In genomic region chr18:69727912-69728572, GRCh38 we compare ENCODE assay signal across 17 cellular contexts.
DNase-seq lines count a peak whose midpoint lies in the region; ATAC-seq and TF ChIP-seq lines count a peak whose summit lies in the region.
"Had no signal": no experiment of that assay in that cellular context is flagged by ENCODE, and none has a peak within 500 bp of the region (broad histone marks: within the 10 kb centered on the region; RNA-seq: fewer than 3 reads in every experiment).

No MANE protein-coding gene starts in this region.

- POLR2A ChIA-PET in activated CD4-positive, alpha-beta T cell treated with anti-CD3 and anti-CD28 coated beads for 36 hours (lab: Charles Lee), result no interaction called here
- POLR2A ChIA-PET in GM10248 (lab: Yijun Ruan, JAX), result no interaction called here

- no peaks in the 10 kb centered on the region for H3K36me3 Mint-ChIP-seq in activated CD4-positive, alpha-beta T cell treated with anti-CD3 and anti-CD28 coated beads for 36 hours (ENCODE audit: low read depth)

- peaks cover 13% of the 10 kb centered on the region for H3K4me1 Mint-ChIP-seq in activated CD4-positive, alpha-beta T cell treated with anti-CD3 and anti-CD28 coated beads for 36 hours

- peak; percentile 36 for ATAC-seq in activated CD4-positive, alpha-beta T cell treated with anti-CD3 and anti-CD28 coated beads for 36 hours
- ATAC-seq in SK-N-SH treated with all-trans-retinoic acid at 6 μM for 48 hours, result peak; percentile 73
- ATAC-seq in HG02588 (IDR thresholded peaks at IDR 0.05; ENCODE audit: unreplicated experiment), result no peak
- ATAC-seq: Right ventricle myocardium inferior had no signal

- TF ChIP-seq CTCF in GM10248 (IDR thresholded peaks at IDR 0.05; ENCODE audit: control extremely low read depth, extremely low read depth, low read depth, missing control alignments), result no peak

- no peak overlapping the region for H3K27ac Mint-ChIP-seq in activated CD4-positive, alpha-beta T cell treated with anti-CD3 and anti-CD28 coated beads for 36 hours

- H3K9me3 Mint-ChIP-seq in activated CD4-positive, alpha-beta T cell treated with anti-CD3 and anti-CD28 coated beads for 36 hours (ENCODE audit: low read depth), result no peaks in the 10 kb centered on the region
- H3K9me3 Mint-ChIP-seq: H9 had no signal

- CTCF ChIA-PET in activated CD4-positive, alpha-beta T cell treated with anti-CD3 and anti-CD28 coated beads for 36 hours (lab: Charles Lee), result interaction anchor here (0.6 kb wide), 2 partner anchors 51 to 273 kb away, joined by 3 to 4 read pairs; no protein-coding TSS in a partner anchor
- CTCF ChIA-PET in GM10248 (lab: Yijun Ruan, JAX), result interaction anchor here (1.2 to 1.4 kb wide), 2 partner anchors 10 to 18 kb away, joined by 3 read pairs; no protein-coding TSS in a partner anchor

- H3K4me3 Mint-ChIP-seq in activated CD4-positive, alpha-beta T cell treated with anti-CD3 and anti-CD28 coated beads for 36 hours, result no peak overlapping the region
- H3K4me3 Mint-ChIP-seq: H9 had no signal

- no peak for DNase-seq in activated CD4-positive, alpha-beta T cell treated with anti-CD3 and anti-CD28 coated beads for 36 hours
- no peak for DNase-seq in activated CD4-positive, alpha-beta T cell treated with anti-CD3 and anti-CD28 coated beads, Interleukin-2, amount 50 U/mL, for 1 hour
- DNase-seq in left kidney (ENCODE audit: low read depth, low spot score) (peak; percentile 4), kidney glomerular epithelial cell (lab: John Stamatoyannopoulos, UW) (no peak), GM10248 (ENCODE audit: extremely low spot score) (no peak), C1 segment of cervical spinal cord (lab: John Stamatoyannopoulos, UW) (no peak)
- DNase-seq: COR-L47, DMS153, EL, H9, NCI-H1417 treated with DMSO at 0.1 percent for 48 hours, NCI-H1930, NCI-H345, NCI-H524 treated with DMSO at 0.1 percent for 48 hours had no signal

- intact Hi-C loops in activated CD4-positive, alpha-beta T cell treated with anti-CD3 and anti-CD28 coated beads for 36 hours (cut with DNase I, micrococcal nuclease), result no loop called here

- H3K27me3 Mint-ChIP-seq in activated CD4-positive, alpha-beta T cell treated with anti-CD3 and anti-CD28 coated beads for 36 hours, result no peaks in the 10 kb centered on the region

TF ChIP-seq in SK-N-SH treated with all-trans-retinoic acid at 6 μM for 48 hours, 23 proteins besides CTCF, POLR2A, EP300 and RAD21:
- TF ChIP-seq PPARA (CRISPR knock-in tag; IDR thresholded peaks at IDR 0.05; ENCODE audit: borderline replicate concordance) (no peak), ZC3H10 (CRISPR knock-in tag; IDR thresholded peaks at IDR 0.05) (no peak), ARNTL (CRISPR knock-in tag; IDR thresholded peaks at IDR 0.05; ENCODE audit: borderline replicate concordance, low read depth) (no peak), ZFP3 (CRISPR knock-in tag; IDR thresholded peaks at IDR 0.05) (no peak), ISL1 (CRISPR knock-in tag; IDR thresholded peaks at IDR 0.05) (peak; percentile 83), POU6F1 (CRISPR knock-in tag; IDR thresholded peaks at IDR 0.05; ENCODE audit: borderline replicate concordance, low read depth) (no peak), TSHZ2 (CRISPR knock-in tag; IDR thresholded peaks at IDR 0.05) (no peak)
- TF ChIP-seq, protein P1, sequence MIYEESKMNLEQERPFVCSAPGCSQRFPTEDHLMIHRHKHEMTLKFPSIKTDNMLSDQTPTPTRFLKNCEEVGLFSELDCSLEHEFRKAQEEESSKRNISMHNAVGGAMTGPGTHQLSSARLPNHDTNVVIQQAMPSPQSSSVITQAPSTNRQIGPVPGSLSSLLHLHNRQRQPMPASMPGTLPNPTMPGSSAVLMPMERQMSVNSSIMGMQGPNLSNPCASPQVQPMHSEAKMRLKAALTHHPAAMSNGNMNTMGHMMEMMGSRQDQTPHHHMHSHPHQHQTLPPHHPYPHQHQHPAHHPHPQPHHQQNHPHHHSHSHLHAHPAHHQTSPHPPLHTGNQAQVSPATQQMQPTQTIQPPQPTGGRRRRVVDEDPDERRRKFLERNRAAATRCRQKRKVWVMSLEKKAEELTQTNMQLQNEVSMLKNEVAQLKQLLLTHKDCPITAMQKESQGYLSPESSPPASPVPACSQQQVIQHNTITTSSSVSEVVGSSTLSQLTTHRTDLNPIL (CRISPR knock-in tag; IDR thresholded peaks at IDR 0.05; ENCODE audit: low read depth), result no peak
